Comparison of ENCODE assay signal across 1 cellular context in the genomic region with DNA sequence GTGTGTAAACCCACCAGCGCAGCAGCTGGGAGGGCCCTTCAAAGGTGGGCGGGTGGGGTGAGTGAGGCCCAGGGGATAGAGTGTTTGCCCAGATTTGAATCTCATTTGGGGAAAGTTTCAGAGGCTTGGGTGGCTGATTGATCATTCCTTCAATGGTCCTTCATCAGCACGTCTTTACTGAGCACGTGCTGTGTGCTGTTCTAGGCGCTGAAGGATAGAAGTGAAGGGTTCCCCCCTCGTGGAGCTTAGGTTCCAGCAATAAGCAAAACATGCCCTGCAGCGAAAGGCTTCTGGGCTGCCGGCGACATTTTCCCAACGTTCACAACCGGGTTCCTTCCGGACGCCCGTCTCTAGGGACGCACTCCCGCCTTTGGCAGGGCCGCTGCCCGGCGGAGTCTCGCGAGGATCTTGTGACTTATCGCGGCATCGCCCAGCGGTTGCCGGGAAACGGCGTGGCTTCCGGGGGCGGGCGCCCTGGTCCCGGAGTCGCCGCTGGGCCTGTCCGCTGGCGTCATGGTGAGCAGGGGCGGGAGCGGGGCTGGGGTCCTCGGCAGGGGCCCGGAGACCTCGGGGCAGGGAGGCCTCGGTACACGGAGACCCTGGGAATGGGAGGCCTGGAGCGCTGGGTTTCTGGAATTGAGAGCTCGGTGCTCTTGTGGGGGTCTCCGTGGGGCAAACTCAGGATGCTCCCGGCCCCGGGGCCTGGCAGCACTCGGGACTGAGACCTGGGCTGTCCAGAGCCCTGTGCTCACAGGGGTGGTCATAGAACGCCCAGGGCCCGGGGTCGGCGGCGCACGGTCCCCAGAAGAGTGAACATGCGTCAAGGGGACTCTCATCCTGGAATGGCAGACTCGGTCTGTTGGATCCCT.
TF ChIP-seq lines count a peak whose summit lies in the region.

No MANE protein-coding gene starts in this region.

TF ChIP-seq in K562, 482 proteins besides CTCF, POLR2A, EP300 and RAD21 (continued from another document and continues in another):
- TF ChIP-seq PKNOX1 (IDR thresholded peaks at IDR 0.05) (no peak), SMARCA4 (IDR thresholded peaks at IDR 0.05) (0 out of 2 replicates have a peak, but pooled peaks have one; percentile 17), TCF15 (CRISPR knock-in tag; IDR thresholded peaks at IDR 0.05) (no peak), SMARCE1 (IDR thresholded peaks at IDR 0.05) (no peak), TAF1 (IDR thresholded peaks at IDR 0.05; ENCODE audit: control insufficient read depth, extremely low read depth, insufficient read depth, low read length, severe bottlenecking) (peak; percentile 83), RBBP5 (IDR thresholded peaks at IDR 0.05; ENCODE audit: borderline replicate concordance, insufficient read depth, low read length, poor library complexity, severe bottlenecking) (no peak), FOXP1 (CRISPR knock-in tag; IDR thresholded peaks at IDR 0.05) (0 out of 2 replicates have a peak, but pooled peaks have one; percentile 53), SIRT6 (IDR thresholded peaks at IDR 0.05; ENCODE audit: low read depth, low read length) (no peak), ZNF512 (tag; IDR thresholded peaks at IDR 0.05) (no peak), PHF20 (IDR thresholded peaks at IDR 0.05; ENCODE audit: partially characterized antibody) (peak; percentile 46), MGA (IDR thresholded peaks at IDR 0.05) (peak; percentile 98), ZBTB33 (CRISPR knock-in tag; IDR thresholded peaks at IDR 0.05) (0 out of 2 replicates have a peak, but pooled peaks have one; percentile 22), GABPB2 (CRISPR knock-in tag; conservative IDR thresholded peaks at IDR 0.05) (no peak), HDAC1 (IDR thresholded peaks at IDR 0.05) (peak in 1 of 2 experiments; percentile 61; a peak in 2 of 4 replicates), DMBX1 (CRISPR knock-in tag; IDR thresholded peaks at IDR 0.05; ENCODE audit: borderline replicate concordance) (peak; percentile 77; the same call in 1 of the 2 replicates), ATF7 (IDR thresholded peaks at IDR 0.05) (0 out of 2 replicates have a peak, but pooled peaks have one; percentile 24), XRCC3 (IDR thresholded peaks at IDR 0.05) (no peak), FOXA3 (CRISPR knock-in tag; conservative IDR thresholded peaks at IDR 0.05 in 1 of 2, IDR thresholded peaks at IDR 0.05 in 1 of 2) (no peak), NCOA6 (IDR thresholded peaks at IDR 0.05) (no peak), SMAD3 (CRISPR knock-in tag; conservative IDR thresholded peaks at IDR 0.05) (0 out of 2 replicates have a peak, but pooled peaks have one; percentile 34), POLR3A (IDR thresholded peaks at IDR 0.05; ENCODE audit: borderline replicate concordance, extremely low read depth, insufficient read depth, insufficient read length) (no peak), DIDO1 (tag; IDR thresholded peaks at IDR 0.05; ENCODE audit: low read depth) (no peak)
- TF ChIP-seq, protein P1, sequence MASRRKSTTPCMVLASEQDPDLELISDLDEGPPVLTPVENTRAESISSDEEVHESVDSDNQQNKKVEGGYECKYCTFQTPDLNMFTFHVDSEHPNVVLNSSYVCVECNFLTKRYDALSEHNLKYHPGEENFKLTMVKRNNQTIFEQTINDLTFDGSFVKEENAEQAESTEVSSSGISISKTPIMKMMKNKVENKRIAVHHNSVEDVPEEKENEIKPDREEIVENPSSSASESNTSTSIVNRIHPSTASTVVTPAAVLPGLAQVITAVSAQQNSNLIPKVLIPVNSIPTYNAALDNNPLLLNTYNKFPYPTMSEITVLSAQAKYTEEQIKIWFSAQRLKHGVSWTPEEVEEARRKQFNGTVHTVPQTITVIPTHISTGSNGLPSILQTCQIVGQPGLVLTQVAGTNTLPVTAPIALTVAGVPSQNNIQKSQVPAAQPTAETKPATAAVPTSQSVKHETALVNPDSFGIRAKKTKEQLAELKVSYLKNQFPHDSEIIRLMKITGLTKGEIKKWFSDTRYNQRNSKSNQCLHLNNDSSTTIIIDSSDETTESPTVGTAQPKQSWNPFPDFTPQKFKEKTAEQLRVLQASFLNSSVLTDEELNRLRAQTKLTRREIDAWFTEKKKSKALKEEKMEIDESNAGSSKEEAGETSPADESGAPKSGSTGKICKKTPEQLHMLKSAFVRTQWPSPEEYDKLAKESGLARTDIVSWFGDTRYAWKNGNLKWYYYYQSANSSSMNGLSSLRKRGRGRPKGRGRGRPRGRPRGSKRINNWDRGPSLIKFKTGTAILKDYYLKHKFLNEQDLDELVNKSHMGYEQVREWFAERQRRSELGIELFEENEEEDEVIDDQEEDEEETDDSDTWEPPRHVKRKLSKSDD (conservative IDR thresholded peaks at IDR 0.05; ENCODE audit: low read length), result peak; percentile 99
- TF ChIP-seq, protein P2, sequence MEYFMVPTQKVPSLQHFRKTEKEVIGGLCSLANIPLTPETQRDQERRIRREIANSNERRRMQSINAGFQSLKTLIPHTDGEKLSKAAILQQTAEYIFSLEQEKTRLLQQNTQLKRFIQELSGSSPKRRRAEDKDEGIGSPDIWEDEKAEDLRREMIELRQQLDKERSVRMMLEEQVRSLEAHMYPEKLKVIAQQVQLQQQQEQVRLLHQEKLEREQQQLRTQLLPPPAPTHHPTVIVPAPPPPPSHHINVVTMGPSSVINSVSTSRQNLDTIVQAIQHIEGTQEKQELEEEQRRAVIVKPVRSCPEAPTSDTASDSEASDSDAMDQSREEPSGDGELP (CRISPR knock-in tag; IDR thresholded peaks at IDR 0.05; ENCODE audit: borderline replicate concordance), result peak; percentile 78
- TF ChIP-seq, protein P3, sequence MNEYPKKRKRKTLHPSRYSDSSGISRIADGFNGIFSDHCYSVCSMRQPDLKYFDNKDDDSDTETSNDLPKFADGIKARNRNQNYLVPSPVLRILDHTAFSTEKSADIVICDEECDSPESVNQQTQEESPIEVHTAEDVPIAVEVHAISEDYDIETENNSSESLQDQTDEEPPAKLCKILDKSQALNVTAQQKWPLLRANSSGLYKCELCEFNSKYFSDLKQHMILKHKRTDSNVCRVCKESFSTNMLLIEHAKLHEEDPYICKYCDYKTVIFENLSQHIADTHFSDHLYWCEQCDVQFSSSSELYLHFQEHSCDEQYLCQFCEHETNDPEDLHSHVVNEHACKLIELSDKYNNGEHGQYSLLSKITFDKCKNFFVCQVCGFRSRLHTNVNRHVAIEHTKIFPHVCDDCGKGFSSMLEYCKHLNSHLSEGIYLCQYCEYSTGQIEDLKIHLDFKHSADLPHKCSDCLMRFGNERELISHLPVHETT (CRISPR knock-in tag; conservative IDR thresholded peaks at IDR 0.05 in 1 of 2, IDR thresholded peaks at IDR 0.05 in 1 of 2), result 0 out of 4 replicates have a peak, but pooled peaks of 1 of the 2 experiments have one; percentile 64
- TF ChIP-seq, protein P4, sequence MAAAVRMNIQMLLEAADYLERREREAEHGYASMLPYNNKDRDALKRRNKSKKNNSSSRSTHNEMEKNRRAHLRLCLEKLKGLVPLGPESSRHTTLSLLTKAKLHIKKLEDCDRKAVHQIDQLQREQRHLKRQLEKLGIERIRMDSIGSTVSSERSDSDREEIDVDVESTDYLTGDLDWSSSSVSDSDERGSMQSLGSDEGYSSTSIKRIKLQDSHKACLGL (CRISPR knock-in tag; IDR thresholded peaks at IDR 0.05; ENCODE audit: borderline replicate concordance, poor library complexity, severe bottlenecking), result no peak
